ENCODE assay signal across 26 cellular contexts in genomic region chr15:88242586-88242985, GRCh38. TPM values are rescaled to one million over a fixed set of nuclear protein-coding genes. Genes with fewer than 3 reads are reported as not detected.
"Had no signal": no experiment of that assay in that cellular context is flagged by ENCODE, and none has a peak within 500 bp of the region (broad histone marks: within the 10 kb centered on the region; RNA-seq: fewer than 3 reads in every experiment).

No MANE protein-coding gene starts in this region.

- DNase-seq: Kasumi-1; MM.1S; NCI-H1105 treated with DMSO at 0.1 percent for 48 hours; NCI-H1417 treated with DMSO at 0.1 percent for 48 hours; NCI-H146; NCI-H1694 treated with DMSO at 0.1 percent for 48 hours; NCI-H1930; NCI-H2081; NCI-H2107; NCI-H2227 treated with DMSO at 0.1 percent for 48 hours; NCI-H510A; NCI-H524 treated with DMSO at 0.1 percent for 48 hours; NCI-H69; NK-92 treated with Interleukin-12 subunit alpha and Interleukin-12 subunit beta, amount 100 ng/mL, for 24 hours; PC-3; SHP77; T-helper 1 cell had no signal

- H3K27ac Mint-ChIP-seq: IgD-negative memory B cell had no signal

- FAIRE-seq: HTR-8/SVneo, K562 had no signal

- ATAC-seq: K562, Panc1, PC-3, SK-N-SH treated with all-trans-retinoic acid at 6 μM for 48 hours had no signal

- H3K4me2 ChIP-seq: KMS-11 had no signal

- H3K4me3 ChIP-seq: K562 had no signal

- H3K9ac ChIP-seq: KMS-11 had no signal

- H3K27ac ChIP-seq: HL-60, KMS-11, RWPE1 had no signal

RNA-seq across cellular contexts. Expression of gene NTRK3, which starts 14.0 kb away (rescaled TPM):
- total RNA-seq: PC-3, SK-MEL-5 had no signal
- polyA plus RNA-seq: IgD-negative memory B cell had no signal
